In genomic region chr5:172283020-172283861, GRCh38 we compare ENCODE assay signal across 8 cellular contexts. TPM values are rescaled to one million over a fixed set of nuclear protein-coding genes. Genes with fewer than 3 reads are reported as not detected.
DNase-seq lines count a peak whose midpoint lies in the region; TF ChIP-seq lines count a peak whose summit lies in the region.

TSS of gene UBTD2 (minus strand) at chr5:172283764. CDS start at chr5:172283665, 99 bp downstream.

- H3K4me1 ChIP-seq in HAP-1: peaks cover 20% of the 10 kb centered on the region
- H3K4me1 ChIP-seq in hepatocyte (ENCODE audit: insufficient read depth): peaks cover 18% of the 10 kb centered on the region

- H3K4me3 ChIP-seq in GM12865 (ENCODE audit: low read depth, low read length): peak within 1 kb of the TSS; percentile 90
- H3K4me3 ChIP-seq in HAP-1: peak within 1 kb of the TSS; percentile 89
- H3K4me3 ChIP-seq in astrocyte of the cerebellum (ENCODE audit: low read depth, low read length): peak within 1 kb of the TSS; percentile 70
- H3K4me3 ChIP-seq in hepatocyte: peak within 1 kb of the TSS; percentile 99

- peaks cover 40% of the 10 kb centered on the region for H4K20me1 ChIP-seq in hepatocyte (ENCODE audit: insufficient read depth, poor library complexity, severe bottlenecking)

- peaks cover 27% of the 10 kb centered on the region for H3K27me3 Mint-ChIP-seq in T-helper 1 cell treated with Interleukin-12 subunit alpha and Interleukin-12 subunit beta and Interleukin-4 antibody, amounts not matched to agents 30 μg/mL and 1 μg/mL, for 36 hours (ENCODE audit: low read depth)

- peak within 1 kb of the TSS; percentile 52 for H3K27ac Mint-ChIP-seq in T-helper 1 cell treated with Interleukin-12 subunit alpha and Interleukin-12 subunit beta and Interleukin-4 antibody, amounts not matched to agents 30 μg/mL and 1 μg/mL, for 36 hours

- H3K36me3 ChIP-seq in HAP-1 (replicated peaks) (no peaks in the 10 kb centered on the region), hepatocyte (replicated peaks; ENCODE audit: insufficient read depth, low read depth) (no peaks in the 10 kb centered on the region)

- WGBS in hepatocyte (ENCODE audit: low lambda C conversion rate, missing lambda C conversion rate): under 1% methylated on average over 27 of the region's 87 CpGs

- H3K27me3 ChIP-seq in HAP-1 (ENCODE audit: low read depth) (no peaks in the 10 kb centered on the region), hepatocyte (no peaks in the 10 kb centered on the region)

- H3K9me3 ChIP-seq in HAP-1: no peaks in the 10 kb centered on the region
- no peaks in the 10 kb centered on the region for H3K9me3 ChIP-seq in hepatocyte (ENCODE audit: low read depth)

- H3K4me3 Mint-ChIP-seq in T-helper 1 cell treated with Interleukin-12 subunit alpha and Interleukin-12 subunit beta and Interleukin-4 antibody, amounts not matched to agents 30 μg/mL and 1 μg/mL, for 36 hours: peak within 1 kb of the TSS; percentile 89

- peaks cover 18% of the 10 kb centered on the region for H3K4me1 Mint-ChIP-seq in T-helper 1 cell treated with Interleukin-12 subunit alpha and Interleukin-12 subunit beta and Interleukin-4 antibody, amounts not matched to agents 30 μg/mL and 1 μg/mL, for 36 hours (ENCODE audit: low read depth)

- peak; percentile 87 for DNase-seq in GM12865 (ENCODE audit: low read depth)
- DNase-seq in HAP-1 (ENCODE audit: low spot score in 2 of 2): peak; percentile 72 to 89
- DNase-seq in M059J (ENCODE audit: low read depth): peak; percentile 80
- DNase-seq in astrocyte of the cerebellum (ENCODE audit: low read depth): peak; percentile 36
- DNase-seq in hepatocyte (ENCODE audit: low spot score): peak; percentile 92
- peak; percentile 90 for DNase-seq in retina
- no peak for DNase-seq in cerebellar nuclear complex (lab: John Stamatoyannopoulos, UW)

- no peaks in the 10 kb centered on the region for H3K9me3 Mint-ChIP-seq in T-helper 1 cell treated with Interleukin-12 subunit alpha and Interleukin-12 subunit beta and Interleukin-4 antibody, amounts not matched to agents 30 μg/mL and 1 μg/mL, for 36 hours

- peak within 1 kb of the TSS; percentile 98 for H2AFZ ChIP-seq in hepatocyte

- peaks cover 5% of the 10 kb centered on the region for H3K36me3 Mint-ChIP-seq in T-helper 1 cell treated with Interleukin-12 subunit alpha and Interleukin-12 subunit beta and Interleukin-4 antibody, amounts not matched to agents 30 μg/mL and 1 μg/mL, for 36 hours (ENCODE audit: low read depth)

- in situ Hi-C loops in HAP-1 (cut with MboI; ENCODE audit: low sequenced_read_pairs) (loop anchor here (10.0 to 25.0 kb wide), 2 partner anchors 178 to 371 kb away; no protein-coding TSS in a partner anchor), astrocyte of the cerebellum (cut with HindIII; ENCODE audit: low sequenced_read_pairs) (no loop called here)

- H3K79me2 ChIP-seq in hepatocyte: peaks cover 51% of the 10 kb centered on the region

- peak within 1 kb of the TSS; percentile 100 for H3K27ac ChIP-seq in hepatocyte

- no peaks in the 10 kb centered on the region for H3K9me2 ChIP-seq in hepatocyte (replicated peaks; ENCODE audit: insufficient read depth)

- peak within 1 kb of the TSS; percentile 84 for H3K4me2 ChIP-seq in hepatocyte

- TF ChIP-seq CTCF in GM12865 (IDR thresholded peaks at IDR 0.05; ENCODE audit: insufficient read depth, low read depth, low read length, missing control alignments) (peak; percentile 55), astrocyte of the cerebellum (IDR thresholded peaks at IDR 0.05; ENCODE audit: low read depth, low read length, missing control alignments) (peak; percentile 37), hepatocyte (IDR thresholded peaks at IDR 0.05; ENCODE audit: poor library complexity) (peak; percentile 52)

RNA-seq across cellular contexts. Expression of gene UBTD2, which starts in this region (rescaled TPM):
- total RNA-seq in M059J (2014; rRNA removed; shearing (Covaris generic)): 31.0 and 37.0 TPM in 2 replicates
- total RNA-seq in hepatocyte: 45.4 and 51.7 TPM in 2 replicates
- 21.6 and 27.4 TPM in 2 replicates for polyA plus RNA-seq in hepatocyte

Comparison
In these comparisons a context has a peak if more than half of its experiments do, and no peak if none do; other contexts are left out.
1. DNase-seq: peak in GM12865 (single experiment), HAP-1 (2 of 2), M059J (single experiment), astrocyte of the cerebellum (single experiment), hepatocyte (single experiment) and retina (single experiment); none in cerebellar nuclear complex (0 of 2).
2. Peak in every context shown above with its lines, with median percentiles within 50 percentile points of each other: H3K4me3 ChIP-seq and CTCF ChIP-seq.